In the genomic region with DNA sequence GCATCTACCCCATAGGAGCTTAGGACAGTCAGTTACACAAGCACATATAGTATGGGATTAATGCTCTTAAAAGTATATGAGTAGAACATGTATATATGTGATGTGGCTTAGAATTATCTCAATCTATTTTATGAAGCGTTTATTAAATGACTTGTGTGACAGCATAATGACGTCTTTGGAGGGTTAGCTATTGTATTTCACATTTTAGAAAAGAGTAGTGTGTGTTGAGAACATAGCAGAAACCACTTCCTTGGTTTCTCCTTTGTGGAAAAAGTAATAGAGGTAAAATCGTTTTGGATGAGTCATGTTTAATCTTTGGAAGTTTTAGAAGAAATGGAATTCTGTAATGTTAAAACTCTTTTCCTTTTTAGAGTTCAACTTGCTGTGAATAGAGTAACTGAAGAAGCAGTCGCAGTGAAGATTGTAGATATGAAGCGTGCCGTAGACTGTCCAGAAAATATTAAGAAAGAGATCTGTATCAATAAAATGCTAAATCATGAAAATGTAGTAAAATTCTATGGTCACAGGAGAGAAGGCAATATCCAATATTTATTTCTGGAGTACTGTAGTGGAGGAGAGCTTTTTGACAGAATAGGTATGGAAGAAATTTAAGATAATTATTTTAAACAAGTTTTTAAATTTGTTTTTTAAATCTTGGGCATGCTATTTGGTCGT, we compare ENCODE assay signal across 1 cellular context.
TF ChIP-seq lines count a peak whose summit lies in the region.

No MANE protein-coding gene starts in this region.

TF ChIP-seq in GM12878, 131 proteins besides CTCF, POLR2A, EP300 and RAD21:
- TF ChIP-seq CEBPB (IDR thresholded peaks at IDR 0.05; ENCODE audit: borderline replicate concordance in 1 of 2, low read depth in 2 of 2, low read length in 2 of 2) (no peak), TARDBP (IDR thresholded peaks at IDR 0.05; ENCODE audit: borderline replicate concordance) (no peak), ATF2 (IDR thresholded peaks at IDR 0.05; ENCODE audit: low read length) (no peak), ZZZ3 (IDR thresholded peaks at IDR 0.05; ENCODE audit: control insufficient read depth, insufficient read length, low read depth) (no peak), HDAC6 (IDR thresholded peaks at IDR 0.05; ENCODE audit: unreplicated experiment) (no peak)
- TF ChIP-seq, protein P1, sequence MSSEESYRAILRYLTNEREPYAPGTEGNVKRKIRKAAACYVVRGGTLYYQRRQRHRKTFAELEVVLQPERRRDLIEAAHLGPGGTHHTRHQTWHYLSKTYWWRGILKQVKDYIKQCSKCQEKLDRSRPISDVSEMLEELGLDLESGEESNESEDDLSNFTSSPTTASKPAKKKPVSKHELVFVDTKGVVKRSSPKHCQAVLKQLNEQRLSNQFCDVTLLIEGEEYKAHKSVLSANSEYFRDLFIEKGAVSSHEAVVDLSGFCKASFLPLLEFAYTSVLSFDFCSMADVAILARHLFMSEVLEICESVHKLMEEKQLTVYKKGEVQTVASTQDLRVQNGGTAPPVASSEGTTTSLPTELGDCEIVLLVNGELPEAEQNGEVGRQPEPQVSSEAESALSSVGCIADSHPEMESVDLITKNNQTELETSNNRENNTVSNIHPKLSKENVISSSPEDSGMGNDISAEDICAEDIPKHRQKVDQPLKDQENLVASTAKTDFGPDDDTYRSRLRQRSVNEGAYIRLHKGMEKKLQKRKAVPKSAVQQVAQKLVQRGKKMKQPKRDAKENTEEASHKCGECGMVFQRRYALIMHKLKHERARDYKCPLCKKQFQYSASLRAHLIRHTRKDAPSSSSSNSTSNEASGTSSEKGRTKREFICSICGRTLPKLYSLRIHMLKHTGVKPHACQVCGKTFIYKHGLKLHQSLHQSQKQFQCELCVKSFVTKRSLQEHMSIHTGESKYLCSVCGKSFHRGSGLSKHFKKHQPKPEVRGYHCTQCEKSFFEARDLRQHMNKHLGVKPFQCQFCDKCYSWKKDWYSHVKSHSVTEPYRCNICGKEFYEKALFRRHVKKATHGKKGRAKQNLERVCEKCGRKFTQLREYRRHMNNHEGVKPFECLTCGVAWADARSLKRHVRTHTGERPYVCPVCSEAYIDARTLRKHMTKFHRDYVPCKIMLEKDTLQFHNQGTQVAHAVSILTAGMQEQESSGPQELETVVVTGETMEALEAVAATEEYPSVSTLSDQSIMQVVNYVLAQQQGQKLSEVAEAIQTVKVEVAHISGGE (CRISPR knock-in tag; IDR thresholded peaks at IDR 0.05), result no peak
